Comparison of ENCODE assay signal across 1 cellular context in genomic region chr15:41774062-41774872, GRCh38.
TF ChIP-seq lines count a peak whose summit lies in the region.

TSS of gene MAPKBP1 (plus strand) at chr15:41774484. CDS start at chr15:41775276, 792 bp downstream.

TF ChIP-seq in GM12878, 131 proteins besides CTCF, POLR2A, EP300 and RAD21 (continued from another document and continues in another):
- TF ChIP-seq E4F1 (IDR thresholded peaks at IDR 0.05; ENCODE audit: borderline replicate concordance, partially characterized antibody), result no peak
- TF ChIP-seq KDM1A (IDR thresholded peaks at IDR 0.05; ENCODE audit: borderline replicate concordance), result no peak
- TF ChIP-seq ASH2L (IDR thresholded peaks at IDR 0.05; ENCODE audit: borderline replicate concordance, low read depth), result no peak
- no peak for TF ChIP-seq TCF3 (IDR thresholded peaks at IDR 0.05; ENCODE audit: borderline replicate concordance, insufficient read depth, low read depth, low read length)
- TF ChIP-seq ZBTB11 (CRISPR knock-in tag; IDR thresholded peaks at IDR 0.05), result no peak
- no peak; the same call in 1 of the 2 replicates for TF ChIP-seq NRF1 (conservative IDR thresholded peaks at IDR 0.05; ENCODE audit: low read depth, low read length)
- no peak for TF ChIP-seq RELA (IDR thresholded peaks at IDR 0.05; ENCODE audit: borderline replicate concordance, partially characterized antibody)
- TF ChIP-seq, protein P1, sequence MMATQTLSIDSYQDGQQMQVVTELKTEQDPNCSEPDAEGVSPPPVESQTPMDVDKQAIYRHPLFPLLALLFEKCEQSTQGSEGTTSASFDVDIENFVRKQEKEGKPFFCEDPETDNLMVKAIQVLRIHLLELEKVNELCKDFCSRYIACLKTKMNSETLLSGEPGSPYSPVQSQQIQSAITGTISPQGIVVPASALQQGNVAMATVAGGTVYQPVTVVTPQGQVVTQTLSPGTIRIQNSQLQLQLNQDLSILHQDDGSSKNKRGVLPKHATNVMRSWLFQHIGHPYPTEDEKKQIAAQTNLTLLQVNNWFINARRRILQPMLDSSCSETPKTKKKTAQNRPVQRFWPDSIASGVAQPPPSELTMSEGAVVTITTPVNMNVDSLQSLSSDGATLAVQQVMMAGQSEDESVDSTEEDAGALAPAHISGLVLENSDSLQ (IDR thresholded peaks at IDR 0.05), result no peak; the same call in 1 of the 2 replicates
- peak; percentile 1; the same call in 1 of the 2 replicates for TF ChIP-seq TBL1XR1 (IDR thresholded peaks at IDR 0.05; ENCODE audit: low read depth, low read length)
- TF ChIP-seq SRF (IDR thresholded peaks at IDR 0.05; ENCODE audit: low read depth in 2 of 2, low read length in 2 of 2), result peak; percentile 72 to 95
- no peak for TF ChIP-seq POU2F2 (IDR thresholded peaks at IDR 0.05; ENCODE audit: borderline replicate concordance, low read depth, low read length)
- no peak; the same call in 1 of the 2 replicates for TF ChIP-seq MEF2A (IDR thresholded peaks at IDR 0.05; ENCODE audit: insufficient read depth, low read depth, low read length)
- no peak for TF ChIP-seq RBBP5 (conservative IDR thresholded peaks at IDR 0.05)
- TF ChIP-seq PAX8 (IDR thresholded peaks at IDR 0.05), result no peak
- TF ChIP-seq FOXM1 (IDR thresholded peaks at IDR 0.05; ENCODE audit: low read depth, low read length), result peak; percentile 61; the same call in 1 of the 2 replicates
- TF ChIP-seq ZNF274 (IDR thresholded peaks at IDR 0.05; ENCODE audit: insufficient read depth, insufficient read length), result no peak
- peak; percentile 77 for TF ChIP-seq NKRF (conservative IDR thresholded peaks at IDR 0.05)
- no peak for TF ChIP-seq NR2C2 (IDR thresholded peaks at IDR 0.05; ENCODE audit: borderline replicate concordance, control insufficient read depth, insufficient read length, low read depth)
- peak; percentile 64; the same call in 1 of the 2 replicates for TF ChIP-seq TAF1 (IDR thresholded peaks at IDR 0.05; ENCODE audit: borderline replicate concordance, low read depth, low read length)
- no peak for TF ChIP-seq NFYA (IDR thresholded peaks at IDR 0.05; ENCODE audit: borderline replicate concordance, low read depth, low read length)
- TF ChIP-seq POLR2AphosphoS5 (IDR thresholded peaks at IDR 0.05; ENCODE audit: low read length), result peak; percentile 28; the same call in 1 of the 2 replicates
- no peak for TF ChIP-seq JUNB (IDR thresholded peaks at IDR 0.05)
- TF ChIP-seq SREBF1 (IDR thresholded peaks at IDR 0.05; ENCODE audit: low read length), result no peak
- peak; percentile 29 to 63; a peak in 1 of 4 replicates for TF ChIP-seq IKZF2 (IDR thresholded peaks at IDR 0.05)
- peak; percentile 69 for TF ChIP-seq MAX (IDR thresholded peaks at IDR 0.05; ENCODE audit: low read depth, low read length)
- no peak for TF ChIP-seq MTA3 (IDR thresholded peaks at IDR 0.05; ENCODE audit: borderline replicate concordance, low read length)
- TF ChIP-seq, protein P2, sequence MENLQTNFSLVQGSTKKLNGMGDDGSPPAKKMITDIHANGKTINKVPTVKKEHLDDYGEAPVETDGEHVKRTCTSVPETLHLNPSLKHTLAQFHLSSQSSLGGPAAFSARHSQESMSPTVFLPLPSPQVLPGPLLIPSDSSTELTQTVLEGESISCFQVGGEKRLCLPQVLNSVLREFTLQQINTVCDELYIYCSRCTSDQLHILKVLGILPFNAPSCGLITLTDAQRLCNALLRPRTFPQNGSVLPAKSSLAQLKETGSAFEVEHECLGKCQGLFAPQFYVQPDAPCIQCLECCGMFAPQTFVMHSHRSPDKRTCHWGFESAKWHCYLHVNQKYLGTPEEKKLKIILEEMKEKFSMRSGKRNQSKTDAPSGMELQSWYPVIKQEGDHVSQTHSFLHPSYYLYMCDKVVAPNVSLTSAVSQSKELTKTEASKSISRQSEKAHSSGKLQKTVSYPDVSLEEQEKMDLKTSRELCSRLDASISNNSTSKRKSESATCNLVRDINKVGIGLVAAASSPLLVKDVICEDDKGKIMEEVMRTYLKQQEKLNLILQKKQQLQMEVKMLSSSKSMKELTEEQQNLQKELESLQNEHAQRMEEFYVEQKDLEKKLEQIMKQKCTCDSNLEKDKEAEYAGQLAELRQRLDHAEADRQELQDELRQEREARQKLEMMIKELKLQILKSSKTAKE (IDR thresholded peaks at IDR 0.05; ENCODE audit: low read depth, poor library complexity, severe bottlenecking), result peak; percentile 7
- peak; percentile 73; the same call in 1 of the 2 replicates for TF ChIP-seq RCOR1 (conservative IDR thresholded peaks at IDR 0.05; ENCODE audit: low read depth, low read length)
- TF ChIP-seq GATAD2B (conservative IDR thresholded peaks at IDR 0.05; ENCODE audit: low read depth), result peak; percentile 78; the same call in 1 of the 2 replicates
- peak; percentile 20; the same call in 1 of the 2 replicates for TF ChIP-seq IRF4 (IDR thresholded peaks at IDR 0.05; ENCODE audit: low read depth, low read length)
- peak; percentile 59 for TF ChIP-seq SP1 (IDR thresholded peaks at IDR 0.05; ENCODE audit: low read depth, low read length)
- TF ChIP-seq CEBPB (IDR thresholded peaks at IDR 0.05; ENCODE audit: borderline replicate concordance in 1 of 2, low read depth in 2 of 2, low read length in 2 of 2), result 0 out of 4 replicates have a peak, but pooled peaks of 1 of the 2 experiments have one; percentile 2
- TF ChIP-seq CREM (IDR thresholded peaks at IDR 0.05; ENCODE audit: low read depth), result peak; percentile 70; the same call in 1 of the 2 replicates
- no peak for TF ChIP-seq FOS (IDR thresholded peaks at IDR 0.05; ENCODE audit: borderline replicate concordance, extremely low read depth, insufficient read length)
- TF ChIP-seq STAT1 (conservative IDR thresholded peaks at IDR 0.05), result peak; percentile 64; the same call in 1 of the 2 replicates
- peak in 1 of 2 experiments; percentile 54; a peak in 1 of 3 replicates for TF ChIP-seq EGR1 (IDR thresholded peaks at IDR 0.05; ENCODE audit: borderline replicate concordance in 1 of 2, low read depth in 2 of 2, low read length in 2 of 2)
- TF ChIP-seq TCF12 (IDR thresholded peaks at IDR 0.05; ENCODE audit: low read depth, low read length), result no peak
- TF ChIP-seq ZNF217 (IDR thresholded peaks at IDR 0.05), result no peak
- peak; percentile 43; the same call in 1 of the 2 replicates for TF ChIP-seq BACH1 (IDR thresholded peaks at IDR 0.05; ENCODE audit: borderline replicate concordance)
- no peak for TF ChIP-seq MEF2B (IDR thresholded peaks at IDR 0.05; ENCODE audit: partially characterized antibody, poor library complexity, severe bottlenecking)
- TF ChIP-seq SPI1 (IDR thresholded peaks at IDR 0.05; ENCODE audit: borderline replicate concordance, insufficient read depth, low read depth, low read length), result no peak
- TF ChIP-seq FOXK2 (IDR thresholded peaks at IDR 0.05), result no peak; the same call in 1 of the 2 replicates
- no peak for TF ChIP-seq ATF3 (IDR thresholded peaks at IDR 0.05; ENCODE audit: borderline replicate concordance, extremely low read depth, low read depth, low read length)
- TF ChIP-seq TCF7 (IDR thresholded peaks at IDR 0.05; ENCODE audit: borderline replicate concordance), result no peak
- TF ChIP-seq CHD4 (IDR thresholded peaks at IDR 0.05), result no peak
- peak; percentile 22 for TF ChIP-seq SIX5 (IDR thresholded peaks at IDR 0.05; ENCODE audit: low read depth, low read length, severe bottlenecking)
- peak; percentile 70; the same call in 1 of the 2 replicates for TF ChIP-seq MXI1 (IDR thresholded peaks at IDR 0.05; ENCODE audit: low read depth, low read length)
- TF ChIP-seq ZZZ3 (IDR thresholded peaks at IDR 0.05; ENCODE audit: control insufficient read depth, insufficient read length, low read depth), result no peak
- TF ChIP-seq PRDM15 (CRISPR knock-in tag; IDR thresholded peaks at IDR 0.05), result no peak
- TF ChIP-seq CHD2 (IDR thresholded peaks at IDR 0.05; ENCODE audit: borderline replicate concordance, low read depth, low read length), result peak; percentile 74
- TF ChIP-seq DPF2 (IDR thresholded peaks at IDR 0.05), result peak; percentile 58; the same call in 1 of the 2 replicates
